ENCODE assay signal across 1 cellular context in genomic region chr7:10360050-10360449, GRCh38.
TF ChIP-seq lines count a peak whose summit lies in the region.

No MANE protein-coding gene starts in this region.

TF ChIP-seq in A549, 52 proteins besides CTCF, POLR2A, EP300 and RAD21 (continued from another document):
- no peak for TF ChIP-seq REST (IDR thresholded peaks at IDR 0.05)
- no peak for TF ChIP-seq CEBPB (IDR thresholded peaks at IDR 0.05)
- no peak for TF ChIP-seq CHD4 (IDR thresholded peaks at IDR 0.05; ENCODE audit: borderline replicate concordance)
- TF ChIP-seq NR3C1 (IDR thresholded peaks at IDR 0.05), result no peak
- no peak for TF ChIP-seq RARB (CRISPR knock-in tag; IDR thresholded peaks at IDR 0.05)
- TF ChIP-seq HMGXB4 (CRISPR knock-in tag; IDR thresholded peaks at IDR 0.05; ENCODE audit: borderline replicate concordance), result no peak
- no peak for TF ChIP-seq BCL3 (IDR thresholded peaks at IDR 0.05)
- TF ChIP-seq HES2 (IDR thresholded peaks at IDR 0.05), result no peak
